1 cellular context compared by ENCODE assay signal in the genomic region with DNA sequence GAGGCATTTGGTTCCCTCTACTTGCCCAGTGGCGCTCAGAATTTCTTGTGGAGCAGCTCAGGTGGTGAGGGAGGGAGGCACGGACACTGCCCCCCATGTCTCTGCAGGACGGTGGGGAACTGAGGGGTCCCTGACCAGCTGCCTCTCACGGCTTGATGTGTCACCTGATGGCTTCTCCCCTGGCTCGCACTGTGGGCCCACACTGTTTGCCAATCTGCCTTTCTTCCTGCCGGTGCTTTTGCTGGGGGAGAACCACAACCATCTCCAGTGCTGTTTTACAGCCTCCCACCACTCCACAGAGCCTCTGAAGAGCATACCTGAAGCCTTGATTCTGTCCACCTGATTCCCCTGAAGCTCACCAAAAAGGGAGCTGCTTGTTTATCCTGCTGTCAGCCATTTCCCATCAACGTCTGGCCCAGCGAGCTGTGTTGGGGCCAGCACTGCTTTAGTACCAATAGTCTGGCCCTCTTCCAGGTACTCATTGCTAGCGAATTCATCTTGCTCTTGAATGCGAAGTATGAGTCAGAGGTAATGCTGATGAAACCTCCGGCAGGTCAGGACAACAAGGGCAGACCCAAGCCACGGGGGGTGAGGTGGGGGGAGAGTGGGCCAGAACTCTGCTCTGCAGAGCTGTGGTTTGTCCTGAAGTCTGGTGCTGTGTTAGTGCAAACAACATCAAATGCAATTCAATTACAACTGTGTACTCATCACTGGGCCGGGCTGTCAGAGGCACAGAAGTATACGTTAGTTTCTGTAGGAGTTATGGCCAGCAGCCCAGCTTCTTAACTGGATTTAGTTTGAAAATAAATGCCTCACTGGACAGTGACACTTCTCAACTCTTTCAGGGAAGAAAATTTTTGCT.
A peak's percentile ranks its signal among the peaks of the same experiment; 100 is the strongest.
TF ChIP-seq lines count a peak whose summit lies in the region.

No MANE protein-coding gene starts in this region.

TF ChIP-seq in IMR-90, 13 proteins besides CTCF, POLR2A, EP300 and RAD21 (continued from another document):
- peak; percentile 36; the same call in 1 of the 2 replicates for TF ChIP-seq NFE2L2 (IDR thresholded peaks at IDR 0.05; ENCODE audit: low read depth, low read length)
- peak; percentile 82; the same call in 1 of the 2 replicates for TF ChIP-seq MAZ (IDR thresholded peaks at IDR 0.05; ENCODE audit: borderline replicate concordance, low read depth, low read length)
- TF ChIP-seq BHLHE40 (IDR thresholded peaks at IDR 0.05; ENCODE audit: low read depth, low read length), result peak; percentile 74
- TF ChIP-seq, protein P1, sequence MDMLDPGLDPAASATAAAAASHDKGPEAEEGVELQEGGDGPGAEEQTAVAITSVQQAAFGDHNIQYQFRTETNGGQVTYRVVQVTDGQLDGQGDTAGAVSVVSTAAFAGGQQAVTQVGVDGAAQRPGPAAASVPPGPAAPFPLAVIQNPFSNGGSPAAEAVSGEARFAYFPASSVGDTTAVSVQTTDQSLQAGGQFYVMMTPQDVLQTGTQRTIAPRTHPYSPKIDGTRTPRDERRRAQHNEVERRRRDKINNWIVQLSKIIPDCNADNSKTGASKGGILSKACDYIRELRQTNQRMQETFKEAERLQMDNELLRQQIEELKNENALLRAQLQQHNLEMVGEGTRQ (IDR thresholded peaks at IDR 0.05; ENCODE audit: low read depth, low read length), result no peak
- peak; percentile 83 for TF ChIP-seq FOS (IDR thresholded peaks at IDR 0.05; ENCODE audit: low read depth, low read length)
